37 cellular contexts compared by ENCODE assay signal in genomic region chr6:119249319-119249718, GRCh38.
"Had no signal": no experiment of that assay in that cellular context is flagged by ENCODE, and none has a peak within 500 bp of the region (broad histone marks: within the 10 kb centered on the region; RNA-seq: fewer than 3 reads in every experiment).

No MANE protein-coding gene starts in this region.

- H3K36me3 Mint-ChIP-seq: activated naive CD4-positive, alpha-beta T cell treated with anti-CD3 and anti-CD28 coated beads, Interleukin-2, amount 10 ng/mL, durations not matched to agents 7 days and 5 days; brain had no signal

- H3K4me3 ChIP-seq: adrenal gland, ascending aorta, body of pancreas, breast epithelium, cardiac muscle cell had no signal

- ATAC-seq: activated naive CD4-positive, alpha-beta T cell treated with anti-CD3 and anti-CD28 coated beads, Interleukin-2, amount 50 U/mL, for 72 hours; activated naive CD8-positive, alpha-beta T cell treated with anti-CD3 and anti-CD28 coated beads, Interleukin-2, amount 50 U/mL, for 24 hours; activated T-cell treated with anti-CD3 and anti-CD28 coated beads, Interleukin-2, amount 50 U/mL, for 4 hours; activated T-cell treated with anti-CD3 and anti-CD28 coated beads, Interleukin-2, amount 50 U/mL, for 72 hours; activated T-helper 17 cell treated with anti-CD3 and anti-CD28 coated beads, Interleukin-2, amount 50 U/mL, for 72 hours; body of pancreas had no signal

- H3K27ac Mint-ChIP-seq: activated naive CD4-positive, alpha-beta T cell treated with anti-CD3 and anti-CD28 coated beads for 36 hours; activated naive CD4-positive, alpha-beta T cell treated with anti-CD3 and anti-CD28 coated beads, Interleukin-2, amount 10 ng/mL, durations not matched to agents 7 days and 5 days; activated naive CD4-positive, alpha-beta T cell treated with anti-CD3 and anti-CD28 coated beads, Interleukin-2, amount 50 U/mL, for 24 hours; activated naive CD8-positive, alpha-beta T cell; activated naive CD8-positive, alpha-beta T cell treated with anti-CD3 and anti-CD28 coated beads for 36 hours; activated naive CD8-positive, alpha-beta T cell treated with anti-CD3 and anti-CD28 coated beads, Interleukin-2, amount 10 ng/mL, durations not matched to agents 7 days and 5 days; activated naive CD8-positive, alpha-beta T cell treated with anti-CD3 and anti-CD28 coated beads, Interleukin-2, amount 50 U/mL, for 24 hours; activated T-cell treated with anti-CD3 and anti-CD28 coated beads, Interleukin-2, amount 50 U/mL, for 24 hours; activated T-cell treated with anti-CD3 and anti-CD28 coated beads, Interleukin-2, amount 50 U/mL, for 72 hours; activated T-helper 1 cell treated with anti-CD3 and anti-CD28 coated beads, Interleukin-12 subunit alpha, Interleukin-12 subunit beta, Interleukin-2, Interleukin-4 antibody, amounts not matched to agents 30 ng/mL and 10 ng/mL and 1 ng/mL, durations not matched to agents 14 hours and 24 hours and 36 hours; activated T-helper 17 cell treated with anti-CD3 and anti-CD28 coated beads, Interleukin-2, amount 50 U/mL, for 72 hours; activated T-helper 2 cell treated with anti-CD3 and anti-CD28 coated beads, Interferon-gamma antibody, Interleukin-2, Interleukin-4, amounts not matched to agents 10 μg/mL and 5 μg/mL and 100 μg/mL, durations not matched to agents 14 hours and 24 hours and 36 hours; brain had no signal

- DNase-seq: activated effector memory CD4-positive, alpha-beta T cell treated with anti-CD3 and anti-CD28 coated beads, Interleukin-2, amount 50 U/mL, for 16 hours; activated effector memory CD4-positive, alpha-beta T cell treated with Interleukin-2 at 50 U/mL for 16 hours; activated gamma-delta T cell; activated gamma-delta T cell treated with Interleukin-2 at 50 U/mL for 16 hours; activated naive CD4-positive, alpha-beta T cell; activated naive CD4-positive, alpha-beta T cell treated with anti-CD3 and anti-CD28 coated beads for 36 hours; activated naive CD4-positive, alpha-beta T cell treated with anti-CD3 and anti-CD28 coated beads, Interleukin-2, amount 10 ng/mL, durations not matched to agents 7 days and 5 days; activated naive CD4-positive, alpha-beta T cell treated with anti-CD3 and anti-CD28 coated beads, Interleukin-2, amount 50 U/mL, for 16 hours; activated naive CD4-positive, alpha-beta T cell treated with Interleukin-2 at 50 U/mL for 16 hours; activated naive CD8-positive, alpha-beta T cell treated with anti-CD3 and anti-CD28 coated beads for 36 hours; activated naive CD8-positive, alpha-beta T cell treated with anti-CD3 and anti-CD28 coated beads, Interleukin-2, amount 10 ng/mL, durations not matched to agents 7 days and 5 days; activated naive CD8-positive, alpha-beta T cell treated with anti-CD3 and anti-CD28 coated beads, Interleukin-2, amount 50 U/mL, for 24 hours; activated T-cell treated with anti-CD3 and anti-CD28 coated beads, Interleukin-2, amount 50 U/mL, for 24 hours; activated T-cell treated with anti-CD3 and anti-CD28 coated beads, Interleukin-2, amount 50 U/mL, for 4 hours; activated T-cell treated with anti-CD3 and anti-CD28 coated beads, Interleukin-2, amount 50 U/mL, for 48 hours; activated T-cell treated with anti-CD3 and anti-CD28 coated beads, Interleukin-2, amount 50 U/mL, for 72 hours; adrenal gland; amniotic stem cell; aorta; body of pancreas; brain microvascular endothelial cell; caudate nucleus; central memory CD4-positive, alpha-beta T cell; cerebellar nuclear complex had no signal

- H3K27me3 ChIP-seq: adrenal gland, ascending aorta, body of pancreas, brain microvascular endothelial cell, breast epithelium, cardiac muscle cell had no signal

- H3K4me1 Mint-ChIP-seq: activated naive CD4-positive, alpha-beta T cell treated with anti-CD3 and anti-CD28 coated beads, Interleukin-2, amount 10 ng/mL, durations not matched to agents 7 days and 5 days; activated naive CD8-positive, alpha-beta T cell treated with anti-CD3 and anti-CD28 coated beads, Interleukin-2, amount 50 U/mL, for 24 hours; activated T-helper 17 cell treated with anti-CD3 and anti-CD28 coated beads, Interleukin-2, amount 50 U/mL, for 72 hours; brain; central memory CD8-positive, alpha-beta T cell had no signal

- H3K4me1 ChIP-seq: adrenal gland, ascending aorta, body of pancreas, breast epithelium had no signal

- H3K27ac ChIP-seq: adrenal gland, ascending aorta, body of pancreas, brain microvascular endothelial cell, breast epithelium, cardiac muscle cell had no signal

- H3K27me3 Mint-ChIP-seq: activated naive CD4-positive, alpha-beta T cell treated with anti-CD3 and anti-CD28 coated beads, Interleukin-2, amount 10 ng/mL, durations not matched to agents 7 days and 5 days; activated naive CD4-positive, alpha-beta T cell treated with anti-CD3 and anti-CD28 coated beads, Interleukin-2, amount 50 U/mL, for 24 hours; activated naive CD8-positive, alpha-beta T cell; activated naive CD8-positive, alpha-beta T cell treated with anti-CD3 and anti-CD28 coated beads for 36 hours; activated naive CD8-positive, alpha-beta T cell treated with anti-CD3 and anti-CD28 coated beads, Interleukin-2, amount 10 ng/mL, durations not matched to agents 7 days and 5 days; activated naive CD8-positive, alpha-beta T cell treated with anti-CD3 and anti-CD28 coated beads, Interleukin-2, amount 50 U/mL, for 24 hours; activated T-cell treated with anti-CD3 and anti-CD28 coated beads, Interleukin-2, amount 50 U/mL, for 24 hours; activated T-helper 17 cell treated with anti-CD3 and anti-CD28 coated beads, Interleukin-2, amount 50 U/mL, for 72 hours; central memory CD8-positive, alpha-beta T cell had no signal

- H3K4me3 Mint-ChIP-seq: activated naive CD4-positive, alpha-beta T cell treated with anti-CD3 and anti-CD28 coated beads for 36 hours; activated naive CD4-positive, alpha-beta T cell treated with anti-CD3 and anti-CD28 coated beads, Interleukin-2, amount 10 ng/mL, durations not matched to agents 7 days and 5 days; activated naive CD4-positive, alpha-beta T cell treated with anti-CD3 and anti-CD28 coated beads, Interleukin-2, amount 50 U/mL, for 24 hours; activated naive CD8-positive, alpha-beta T cell; activated naive CD8-positive, alpha-beta T cell treated with anti-CD3 and anti-CD28 coated beads for 36 hours; activated naive CD8-positive, alpha-beta T cell treated with anti-CD3 and anti-CD28 coated beads, Interleukin-2, amount 10 ng/mL, durations not matched to agents 7 days and 5 days; activated naive CD8-positive, alpha-beta T cell treated with anti-CD3 and anti-CD28 coated beads, Interleukin-2, amount 50 U/mL, for 24 hours; activated T-cell treated with anti-CD3 and anti-CD28 coated beads, Interleukin-2, amount 50 U/mL, for 24 hours; activated T-cell treated with anti-CD3 and anti-CD28 coated beads, Interleukin-2, amount 50 U/mL, for 4 hours; activated T-cell treated with anti-CD3 and anti-CD28 coated beads, Interleukin-2, amount 50 U/mL, for 72 hours; activated T-helper 1 cell treated with anti-CD3 and anti-CD28 coated beads, Interleukin-12 subunit alpha, Interleukin-12 subunit beta, Interleukin-2, Interleukin-4 antibody, amounts not matched to agents 30 ng/mL and 10 ng/mL and 1 ng/mL, durations not matched to agents 14 hours and 24 hours and 36 hours; activated T-helper 17 cell treated with anti-CD3 and anti-CD28 coated beads, Interleukin-2, amount 50 U/mL, for 72 hours; brain; central memory CD8-positive, alpha-beta T cell had no signal

- H3K9me3 Mint-ChIP-seq: activated naive CD4-positive, alpha-beta T cell treated with anti-CD3 and anti-CD28 coated beads for 36 hours; activated naive CD4-positive, alpha-beta T cell treated with anti-CD3 and anti-CD28 coated beads, Interleukin-2, amount 10 ng/mL, durations not matched to agents 7 days and 5 days; activated naive CD4-positive, alpha-beta T cell treated with anti-CD3 and anti-CD28 coated beads, Interleukin-2, amount 50 U/mL, for 24 hours; activated naive CD4-positive, alpha-beta T cell treated with anti-CD3 and anti-CD28 coated beads, Interleukin-2, amount 50 U/mL, for 72 hours; activated naive CD8-positive, alpha-beta T cell treated with anti-CD3 and anti-CD28 coated beads for 36 hours; activated naive CD8-positive, alpha-beta T cell treated with anti-CD3 and anti-CD28 coated beads, Interleukin-2, amount 50 U/mL, for 24 hours; activated T-cell treated with anti-CD3 and anti-CD28 coated beads, Interleukin-2, amount 50 U/mL, for 24 hours; activated T-cell treated with anti-CD3 and anti-CD28 coated beads, Interleukin-2, amount 50 U/mL, for 4 hours; activated T-helper 1 cell treated with anti-CD3 and anti-CD28 coated beads, Interleukin-12 subunit alpha, Interleukin-12 subunit beta, Interleukin-2, Interleukin-4 antibody, amounts not matched to agents 30 ng/mL and 10 ng/mL and 1 ng/mL, durations not matched to agents 14 hours and 24 hours and 36 hours; activated T-helper 17 cell treated with anti-CD3 and anti-CD28 coated beads, Interleukin-2, amount 50 U/mL, for 72 hours; activated T-helper 2 cell treated with anti-CD3 and anti-CD28 coated beads, Interferon-gamma antibody, Interleukin-2, Interleukin-4, amounts not matched to agents 10 μg/mL and 5 μg/mL and 100 μg/mL, durations not matched to agents 14 hours and 24 hours and 36 hours; brain; central memory CD8-positive, alpha-beta T cell had no signal

- H3K9me3 ChIP-seq: adrenal gland, ascending aorta, body of pancreas, breast epithelium had no signal

- H3K36me3 ChIP-seq: brain microvascular endothelial cell, breast epithelium, cardiac muscle cell had no signal

- FAIRE-seq: astrocyte, bronchial epithelial cell had no signal
